Comparison of ENCODE assay signal across 19 cellular contexts in the genomic region with DNA sequence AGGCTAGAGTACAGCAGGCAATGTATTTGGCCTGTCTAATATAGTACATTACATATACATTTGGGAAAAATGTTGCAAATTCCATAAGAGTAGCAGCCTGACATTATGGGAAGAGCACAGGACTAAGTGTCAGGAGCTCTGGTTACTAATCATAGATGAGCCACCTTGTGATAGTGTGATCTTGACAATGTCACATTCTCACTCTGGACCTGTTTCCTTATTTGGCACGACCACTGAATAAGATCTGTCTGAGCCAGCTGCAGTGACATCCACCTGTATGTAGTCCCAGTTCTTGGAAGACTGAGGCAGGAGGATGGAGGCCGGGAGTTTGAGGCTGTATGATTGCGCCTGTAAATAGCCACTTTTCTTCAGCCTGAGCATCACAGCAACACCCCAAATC. TPM values are rescaled to one million over a fixed set of nuclear protein-coding genes. Genes with fewer than 3 reads are reported as not detected.
DNase-seq lines count a peak whose midpoint lies in the region; ATAC-seq, FAIRE-seq and TF ChIP-seq lines count a peak whose summit lies in the region.
"Had no signal": no experiment of that assay in that cellular context is flagged by ENCODE, and none has a peak within 500 bp of the region (broad histone marks: within the 10 kb centered on the region; RNA-seq: fewer than 3 reads in every experiment).

No MANE protein-coding gene starts in this region.

- H3K4me2 ChIP-seq in A549 = no peak overlapping the region
- no peak overlapping the region for H3K4me2 ChIP-seq in PC-3 (ENCODE audit: low read length)
- H3K4me2 ChIP-seq: BLaER1 treated with 17β-estradiol and CSF1 and Interleukin-3, amounts not matched to agents 10 nM and 100 nM had no signal

- no peak overlapping the region for H3K27ac ChIP-seq in A549
- peak overlapping the region in 8 of 10 donors; percentile 5 to 80 (median 56) for H3K27ac ChIP-seq in heart right ventricle
- peak overlapping the region; percentile 52 to 81 for H3K27ac ChIP-seq in right atrium auricular region
- no peak overlapping the region for H3K27ac ChIP-seq in CD8-positive, alpha-beta T cell (ENCODE audit: low read depth, low read length)
- H3K27ac ChIP-seq in PC-3 (ENCODE audit: low read length) = no peak overlapping the region
- H3K27ac ChIP-seq: BLaER1 treated with 17β-estradiol and CSF1 and Interleukin-3, amounts not matched to agents 10 nM and 100 nM had no signal

- H3K9me3 ChIP-seq in A549 = no peaks in the 10 kb centered on the region
- H3K9me3 ChIP-seq in heart right ventricle = peaks cover 0 to 8% (median 0%) of the 10 kb centered on the region in 11 donors
- H3K9me3 ChIP-seq in right atrium auricular region = no peaks in the 10 kb centered on the region
- no peaks in the 10 kb centered on the region for H3K9me3 ChIP-seq in CD8-positive, alpha-beta T cell (ENCODE audit: low read length)
- H3K9me3 ChIP-seq in PC-3 (ENCODE audit: low read length) = no peaks in the 10 kb centered on the region

- H2AFZ ChIP-seq in PC-3 (ENCODE audit: low read length) = no peak overlapping the region

- H3F3A ChIP-seq in PC-3 (ENCODE audit: low read length, unreplicated experiment) = no peaks in the 10 kb centered on the region

- H3K4me1 Mint-ChIP-seq in CD8-positive, alpha-beta T cell (ENCODE audit: low read depth) = peaks cover 14% of the 10 kb centered on the region

- H3K27ac Mint-ChIP-seq in CD8-positive, alpha-beta T cell = no peak overlapping the region
- H3K27ac Mint-ChIP-seq: B cell; CD14-positive monocyte; CD4-positive, alpha-beta T cell had no signal

- peaks cover 5% of the 10 kb centered on the region for H3K36me3 Mint-ChIP-seq in CD8-positive, alpha-beta T cell
- H3K36me3 Mint-ChIP-seq: CD14-positive monocyte had no signal

- no peaks in the 10 kb centered on the region for H4K20me1 ChIP-seq in PC-3 (ENCODE audit: low read length)
- H4K20me1 ChIP-seq: BLaER1 treated with 17β-estradiol and CSF1 and Interleukin-3, amounts not matched to agents 10 nM and 100 nM had no signal

- intact Hi-C loops in heart right ventricle (cut with DNase I) = loop anchor here in 2 of 10 donors (5.0 to 10.0 kb wide), 2 partner anchors 185 to 593 kb away; a partner anchor contains a TSS
- intact Hi-C loops in CD8-positive, alpha-beta T cell (cut with DNase I, micrococcal nuclease) = no loop called here
- intact Hi-C loops in PC-3 (cut with micrococcal nuclease) = no loop called here

- TF ChIP-seq POLR2A in A549 (IDR thresholded peaks at IDR 0.05; ENCODE audit: low read length) (no peak), GM12892 (IDR thresholded peaks at IDR 0.05; ENCODE audit: low read depth, low read length) (no peak)

- H3K4me3 ChIP-seq in A549 (no peak overlapping the region), heart right ventricle (no peak overlapping the region), right atrium auricular region (no peak overlapping the region), PC-3 (ENCODE audit: low read length) (no peak overlapping the region)
- no peak overlapping the region for H3K4me3 ChIP-seq in CD8-positive, alpha-beta T cell (ENCODE audit: low read depth, low read length)
- H3K4me3 ChIP-seq: BLaER1 treated with 17β-estradiol and CSF1 and Interleukin-3, amounts not matched to agents 10 nM and 100 nM had no signal

- 66% methylated on average over 3 of the region's 3 CpGs for WGBS in A549 (ENCODE audit: missing lambda C conversion rate)
- 83 to 85% methylated on average over 3 of the region's 3 CpGs for WGBS in heart right ventricle, 2 donors

- H3K36me3 ChIP-seq in heart right ventricle (no peaks in the 10 kb centered on the region), right atrium auricular region (no peaks in the 10 kb centered on the region), PC-3 (ENCODE audit: low read depth, low read length) (no peaks in the 10 kb centered on the region)
- H3K36me3 ChIP-seq in CD8-positive, alpha-beta T cell (ENCODE audit: insufficient read depth, low read length) = no peaks in the 10 kb centered on the region
- H3K36me3 ChIP-seq: BLaER1 treated with 17β-estradiol and CSF1 and Interleukin-3, amounts not matched to agents 10 nM and 100 nM had no signal

- CTCF ChIA-PET in A549 (lab: Yijun Ruan, JAX) (no interaction called here), PC-3 (lab: Charles Lee) (no interaction called here)
- CTCF ChIA-PET in CD8-positive, alpha-beta T cell (lab: Charles Lee) = no interaction called here

- TF ChIP-seq CTCF in A549 (IDR thresholded peaks at IDR 0.05) (no peak), heart right ventricle (IDR thresholded peaks at IDR 0.05) (no peak), right atrium auricular region (IDR thresholded peaks at IDR 0.05) (no peak), PC-3 (conservative IDR thresholded peaks at IDR 0.05; ENCODE audit: low read depth, low read length) (no peak)
- no peak for TF ChIP-seq CTCF in CD8-positive, alpha-beta T cell (IDR thresholded peaks at IDR 0.05)

- no peaks in the 10 kb centered on the region for H3K27me3 Mint-ChIP-seq in CD8-positive, alpha-beta T cell (ENCODE audit: low read depth)

- POLR2A ChIA-PET in A549 (lab: Yijun Ruan, JAX) = no interaction called here
- POLR2A ChIA-PET in CD8-positive, alpha-beta T cell (lab: Charles Lee) = no interaction called here
- POLR2A ChIA-PET in PC-3 (lab: Charles Lee; ENCODE audit: unreplicated experiment) = no interaction called here

- FAIRE-seq in A549 (lab: Jason Lieb, UNC) = peak; percentile 39
- FAIRE-seq in GM12892 (lab: Jason Lieb, UNC) = peak; percentile 58
- FAIRE-seq: GM19239 had no signal

- H3K4me1 ChIP-seq in A549 = peaks cover 5% of the 10 kb centered on the region; the same call in 2 of the 3 replicates
- H3K4me1 ChIP-seq in heart right ventricle = peaks cover 2 to 52% (median 22%) of the 10 kb centered on the region in 9 donors
- H3K4me1 ChIP-seq in right atrium auricular region = peaks cover 0 to 35% of the 10 kb centered on the region in 2 donors
- peaks cover 12% of the 10 kb centered on the region for H3K4me1 ChIP-seq in CD8-positive, alpha-beta T cell (ENCODE audit: insufficient read depth, low read length)
- H3K4me1 ChIP-seq in PC-3 (ENCODE audit: insufficient read depth, low read length) = peaks cover 5% of the 10 kb centered on the region

- BruUV-seq in PC-3 (replicated peaks; lab: Mats Ljungman, UMichigan) = no TSS peak

- no peaks in the 10 kb centered on the region for H3K27me3 ChIP-seq in heart right ventricle
- H3K27me3 ChIP-seq in right atrium auricular region = no peaks in the 10 kb centered on the region
- no peaks in the 10 kb centered on the region for H3K27me3 ChIP-seq in CD8-positive, alpha-beta T cell (ENCODE audit: insufficient read depth, low read length)
- no peaks in the 10 kb centered on the region for H3K27me3 ChIP-seq in PC-3 (ENCODE audit: low read length)
- H3K27me3 ChIP-seq: BLaER1 treated with 17β-estradiol and CSF1 and Interleukin-3, amounts not matched to agents 10 nM and 100 nM had no signal

- H3K9ac ChIP-seq in PC-3 (ENCODE audit: low read length) = no peak overlapping the region
- H3K9ac ChIP-seq: BLaER1 treated with 17β-estradiol and CSF1 and Interleukin-3, amounts not matched to agents 10 nM and 100 nM had no signal

- H3K79me2 ChIP-seq in PC-3 (ENCODE audit: low read length) = peaks cover 6% of the 10 kb centered on the region

- TF ChIP-seq EP300 in A549 (IDR thresholded peaks at IDR 0.05) = no peak

- H3K9me3 Mint-ChIP-seq in CD8-positive, alpha-beta T cell = peaks cover 6% of the 10 kb centered on the region
- H3K9me3 Mint-ChIP-seq: CD4-positive, alpha-beta T cell had no signal

- no peak overlapping the region for H3K4me3 Mint-ChIP-seq in CD8-positive, alpha-beta T cell
- H3K4me3 Mint-ChIP-seq: B cell; CD14-positive monocyte; CD4-positive, alpha-beta T cell had no signal

- DNase-seq in A549 (ENCODE audit: low read depth in 1 of 2, low spot score in 1 of 2) = no peak
- no peak for DNase-seq in GM12892 (ENCODE audit: insufficient read length)
- no peak for DNase-seq in heart right ventricle
- DNase-seq in right atrium auricular region (ENCODE audit: low spot score) = no peak
- no peak for DNase-seq in NCI-H526 treated with DMSO at 0.1 percent for 48 hours (lab: John Stamatoyannopoulos, UW)
- no peak for DNase-seq in CD8-positive, alpha-beta T cell
- no peak for DNase-seq in PC-3
- DNase-seq: Calu3; CD4-positive, alpha-beta T cell; COR-L47; DMS53; DMS79 treated with DMSO at 0.1 percent for 48 hours; GOT3; H7; HCEC 1CT had no signal

- no peak for ATAC-seq in A549
- peak in 3 of 8 donors; percentile 11 to 41 (median 19) for ATAC-seq in heart right ventricle
- no peak for ATAC-seq in CD8-positive, alpha-beta T cell
- ATAC-seq in PC-3 = no peak

- TF ChIP-seq RAD21 in A549 (conservative IDR thresholded peaks at IDR 0.05 in 1 of 2, IDR thresholded peaks at IDR 0.05 in 1 of 2) = no peak

- H3K9me2 ChIP-seq in PC-3 (replicated peaks; ENCODE audit: low read length) = no peaks in the 10 kb centered on the region

RNA-seq across cellular contexts. Expression of a gene that starts 5.7 kb away (rescaled TPM):
- 21.2 and 31.0 TPM in 2 replicates for polyA plus RNA-seq in A549 (2011; rRNA removed)
- 5.5 and 6.2 TPM in 2 replicates for polyA plus RNA-seq in A549 (2012; cell fraction: cytosol; rRNA removed)
- 2.4 and 6.2 TPM in 2 replicates for polyA plus RNA-seq in A549 (2012; cell fraction: nucleus; rRNA removed)
- polyA plus RNA-seq in A549 (2017; fragmentation: RNase III; extraction: RNeasy Plus Mini Kit Qiagen cat#74134 plus additional on column Dnase treatment) = 9.0 to 10.1 TPM (median 9.7 TPM) in 3 replicates
- 10.5 and 11.6 TPM in 2 replicates for polyA minus RNA-seq in A549 (2011; rRNA and poly(A)+ RNA removed)
- 9.6 TPM for polyA plus RNA-seq in GM12892 (2012; ENCODE audit: missing spikeins)
- total RNA-seq in heart right ventricle = 10 to 100 TPM; 13.9 to 22.3 (median 17.6) TPM
- 1 to 10 TPM; 3.4 to 5.9 TPM for polyA plus RNA-seq in heart right ventricle
- total RNA-seq in right atrium auricular region = 10 to 100 TPM; 18.8 to 23.7 TPM
- 10 to 100 TPM; 24.0 to 26.0 TPM for total RNA-seq in CD8-positive, alpha-beta T cell
- 21.7 and 26.6 TPM in 2 replicates for total RNA-seq in PC-3 (2014; rRNA removed)

RNA-seq across cellular contexts. Expression of a gene that starts 39.6 kb away (rescaled TPM):
- 130 and 145 TPM in 2 replicates for polyA plus RNA-seq in A549 (2011; rRNA removed)
- polyA plus RNA-seq in A549 (2012; cell fraction: cytosol; rRNA removed) = 24.3 and 35.8 TPM in 2 replicates
- polyA plus RNA-seq in A549 (2012; cell fraction: nucleus; rRNA removed) = 30.6 and 51.3 TPM in 2 replicates
- polyA plus RNA-seq in A549 (2017; fragmentation: RNase III; extraction: RNeasy Plus Mini Kit Qiagen cat#74134 plus additional on column Dnase treatment) = 40.9 to 43.5 TPM (median 41.2 TPM) in 3 replicates
- polyA minus RNA-seq in A549 (2011; rRNA and poly(A)+ RNA removed) = 241 and 257 TPM in 2 replicates
- 0.59 TPM for polyA plus RNA-seq in GM12892 (2012; ENCODE audit: missing spikeins)
- 10 to 100 TPM; 13.6 to 41.0 (median 23.3) TPM for total RNA-seq in heart right ventricle
- 10 to 100 TPM in 1 of 2 donors, 1 to 10 TPM in 1; 6.0 to 16.8 TPM for polyA plus RNA-seq in heart right ventricle
- 10 to 100 TPM; 31.1 to 40.6 TPM for total RNA-seq in right atrium auricular region
- total RNA-seq in CD8-positive, alpha-beta T cell = under 1 TPM; 0.22 to 0.90 TPM
- total RNA-seq in PC-3 (2014; rRNA removed) = 13.5 and 14.5 TPM in 2 replicates

Comparison
In these comparisons a context has a peak if more than half of its experiments do, and no peak if none do; other contexts are left out.
1. H3K27ac ChIP-seq: peak in heart right ventricle (8 of 10) and right atrium auricular region (2 of 2); none in A549 (0 of 2), CD8-positive, alpha-beta T cell (single experiment) and PC-3 (single experiment).